Comparison of ENCODE assay signal across 8 cellular contexts in the genomic region with DNA sequence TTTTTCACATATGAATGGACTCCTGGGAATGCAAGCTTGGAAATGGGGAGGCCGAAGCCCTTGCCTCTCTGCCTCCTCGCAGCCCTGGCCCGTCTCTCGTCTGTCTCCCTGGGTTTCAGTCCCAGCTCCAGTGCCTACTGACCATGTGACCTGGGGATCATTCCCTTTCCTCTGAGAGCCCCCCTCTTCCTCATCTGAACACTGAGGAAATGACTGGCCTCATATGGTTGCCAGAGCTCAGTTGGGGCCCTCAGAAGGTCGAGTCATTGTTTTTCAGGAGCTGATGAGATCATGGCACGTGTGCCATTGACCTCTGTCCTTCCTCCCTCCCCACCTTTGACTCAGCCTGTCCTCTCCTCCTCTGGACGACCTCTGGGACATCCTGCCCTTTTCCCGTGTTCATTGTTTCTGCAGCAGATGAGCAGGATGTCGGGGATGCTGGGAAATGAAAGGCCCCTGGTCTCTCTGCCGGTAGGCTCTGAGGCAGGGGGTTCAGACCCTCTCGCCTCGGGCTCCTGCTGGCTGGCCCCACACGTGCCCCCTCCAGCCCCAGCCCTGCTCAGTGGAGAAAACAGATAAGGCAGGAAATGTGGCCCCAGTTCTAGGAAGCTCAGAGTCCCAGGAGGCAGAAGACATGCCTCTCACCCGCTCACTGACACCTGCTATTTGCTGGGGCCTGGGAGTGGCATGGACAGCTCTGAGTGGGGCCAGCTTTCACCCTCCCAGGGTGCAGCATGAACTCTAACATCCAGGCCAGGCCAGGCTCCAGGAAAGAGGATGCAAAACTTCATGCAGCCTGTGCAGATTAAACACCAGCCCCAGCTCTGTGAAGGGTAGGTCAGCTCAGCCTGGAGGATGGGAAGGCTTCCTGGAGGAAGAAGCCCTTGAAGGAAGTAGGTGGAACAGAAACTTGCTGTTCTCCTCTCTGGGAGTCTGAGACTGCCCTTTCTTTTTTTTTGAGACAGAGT. TPM values are rescaled to one million over a fixed set of nuclear protein-coding genes. Genes with fewer than 3 reads are reported as not detected.
DNase-seq lines count a peak whose midpoint lies in the region; ATAC-seq and TF ChIP-seq lines count a peak whose summit lies in the region.

No MANE protein-coding gene starts in this region.

- no peaks in the 10 kb centered on the region for H3K36me3 Mint-ChIP-seq in osteocyte (ENCODE audit: unreplicated experiment)

- no peak overlapping the region for H3K4me3 Mint-ChIP-seq in osteocyte (ENCODE audit: unreplicated experiment)

- H3K9me3 ChIP-seq in Peyer's patch: no peaks in the 10 kb centered on the region
- no peaks in the 10 kb centered on the region for H3K9me3 ChIP-seq in esophagus muscularis mucosa

- no peak overlapping the region for H3K27ac Mint-ChIP-seq in osteocyte (ENCODE audit: unreplicated experiment)

- no peak for ATAC-seq in GM18517 (IDR thresholded peaks at IDR 0.05; ENCODE audit: unreplicated experiment)

- TF ChIP-seq CTCF in Peyer's patch (IDR thresholded peaks at IDR 0.05) (no peak), esophagus muscularis mucosa (IDR thresholded peaks at IDR 0.05) (no peak), osteocyte (IDR thresholded peaks at IDR 0.05) (no peak)

- peak; percentile 96 for DNase-seq in ELR (ENCODE audit: low read depth)
- DNase-seq in Peyer's patch: peak in 2 of 3 donors; percentile 65 to 79
- DNase-seq in esophagus muscularis mucosa (ENCODE audit: extremely low spot score): no peak
- DNase-seq in posterior vena cava (ENCODE audit: low spot score): peak; percentile 74
- DNase-seq in NCI-H1092 treated with DMSO at 0.1 percent for 48 hours (lab: John Stamatoyannopoulos, UW): no peak
- DNase-seq in osteocyte (ENCODE audit: extremely low spot score, unreplicated experiment): no peak
- no peak for DNase-seq in DMS 273 (lab: John Stamatoyannopoulos, UW; ENCODE audit: unreplicated experiment)

- no peak for TF ChIP-seq EP300 in esophagus muscularis mucosa (IDR thresholded peaks at IDR 0.05)

- TF ChIP-seq POLR2A in Peyer's patch (IDR thresholded peaks at IDR 0.05) (no peak), esophagus muscularis mucosa (IDR thresholded peaks at IDR 0.05; ENCODE audit: low read depth) (no peak)

- intact Hi-C loops in esophagus muscularis mucosa (cut with DNase I): no loop called here
- intact Hi-C loops in posterior vena cava (cut with DNase I): no loop called here

- 32% methylated on average over 14 of the region's 14 CpGs for WGBS in esophagus muscularis mucosa

- H3K27me3 ChIP-seq in Peyer's patch: no peaks in the 10 kb centered on the region
- no peaks in the 10 kb centered on the region for H3K27me3 ChIP-seq in esophagus muscularis mucosa

- H3K36me3 ChIP-seq in Peyer's patch: no peaks in the 10 kb centered on the region
- H3K36me3 ChIP-seq in esophagus muscularis mucosa: no peaks in the 10 kb centered on the region

- peaks cover 6% of the 10 kb centered on the region for H3K4me1 Mint-ChIP-seq in osteocyte (ENCODE audit: unreplicated experiment)

- peak overlapping the region; percentile 32 to 68 (median 55) for H3K27ac ChIP-seq in Peyer's patch
- peak overlapping the region; percentile 51 to 73 (median 54) for H3K27ac ChIP-seq in esophagus muscularis mucosa (replicated peaks in 1 of 4)

- H3K9me3 Mint-ChIP-seq in osteocyte (ENCODE audit: unreplicated experiment): no peaks in the 10 kb centered on the region

- H3K4me3 ChIP-seq in Peyer's patch (no peak overlapping the region), esophagus muscularis mucosa (no peak overlapping the region)

- H3K4me1 ChIP-seq in Peyer's patch (peaks cover 0 to 23% (median 6%) of the 10 kb centered on the region in 4 donors), esophagus muscularis mucosa (peaks cover 6 to 25% (median 20%) of the 10 kb centered on the region in 4 donors)

- H3K27me3 Mint-ChIP-seq in osteocyte (ENCODE audit: unreplicated experiment): no peaks in the 10 kb centered on the region

RNA-seq across cellular contexts. Expression of a gene that starts 8.3 kb away (rescaled TPM):
- 10 to 100 TPM; 44.8 to 67.7 (median 49.0) TPM for total RNA-seq in Peyer's patch
- 10 to 100 TPM; 24.5 to 35.1 (median 27.0) TPM for total RNA-seq in esophagus muscularis mucosa
- total RNA-seq in posterior vena cava: 10 to 100 TPM; 16.7 to 23.9 TPM
- 22.8 and 32.1 TPM in 2 replicates for total RNA-seq in osteocyte

RNA-seq across cellular contexts. Expression of a gene that starts 15.0 kb away (rescaled TPM):
- 10 to 100 TPM; 17.3 to 46.3 (median 32.2) TPM for total RNA-seq in Peyer's patch
- total RNA-seq in esophagus muscularis mucosa: 10 to 100 TPM; 21.2 to 44.9 (median 40.6) TPM
- total RNA-seq in posterior vena cava: 10 to 100 TPM; 19.8 to 21.8 TPM
- total RNA-seq in osteocyte: 50.0 and 50.1 TPM in 2 replicates

RNA-seq across cellular contexts. Expression of a gene that starts 16.1 kb away (rescaled TPM):
- total RNA-seq in Peyer's patch (10 to 100 TPM in 1 of 4 donors, 1 to 10 TPM in 3; 1.8 to 19.8 (median 3.6) TPM), esophagus muscularis mucosa (1 to 10 TPM; 2.9 to 7.6 (median 5.8) TPM), posterior vena cava (1 to 10 TPM; 2.9 to 3.5 TPM), osteocyte (4.4 and 5.0 TPM in 2 replicates)

RNA-seq across cellular contexts. Expression of a gene that starts 19.5 kb away (rescaled TPM):
- total RNA-seq in Peyer's patch: not detected
- under 1 TPM in 1 of 4 donors, not detected in 3; 0.78 TPM for total RNA-seq in esophagus muscularis mucosa
- total RNA-seq in posterior vena cava: under 1 TPM in 1 of 2 donors, not detected in 1; 0.62 TPM
- total RNA-seq in osteocyte: 0.46 TPM in 1 of 2 replicates, not detected in the other

RNA-seq across cellular contexts. Expression of a gene that starts 34.4 kb away (rescaled TPM):
- total RNA-seq in Peyer's patch (10 to 100 TPM; 28.9 to 51.2 (median 40.6) TPM), esophagus muscularis mucosa (10 to 100 TPM; 26.2 to 51.4 (median 33.1) TPM), posterior vena cava (10 to 100 TPM; 25.3 to 29.1 TPM), osteocyte (46.8 and 46.9 TPM in 2 replicates)

Comparison
In these comparisons a context has a peak if more than half of its experiments do, and no peak if none do; other contexts are left out.
1. DNase-seq: peak in ELR (single experiment), Peyer's patch (2 of 3) and posterior vena cava (single experiment); none in esophagus muscularis mucosa (single experiment), NCI-H1092 treated with DMSO at 0.1 percent for 48 hours (single experiment), osteocyte (single experiment) and DMS 273 (single experiment).